16 cellular contexts compared by ENCODE assay signal in the genomic region with DNA sequence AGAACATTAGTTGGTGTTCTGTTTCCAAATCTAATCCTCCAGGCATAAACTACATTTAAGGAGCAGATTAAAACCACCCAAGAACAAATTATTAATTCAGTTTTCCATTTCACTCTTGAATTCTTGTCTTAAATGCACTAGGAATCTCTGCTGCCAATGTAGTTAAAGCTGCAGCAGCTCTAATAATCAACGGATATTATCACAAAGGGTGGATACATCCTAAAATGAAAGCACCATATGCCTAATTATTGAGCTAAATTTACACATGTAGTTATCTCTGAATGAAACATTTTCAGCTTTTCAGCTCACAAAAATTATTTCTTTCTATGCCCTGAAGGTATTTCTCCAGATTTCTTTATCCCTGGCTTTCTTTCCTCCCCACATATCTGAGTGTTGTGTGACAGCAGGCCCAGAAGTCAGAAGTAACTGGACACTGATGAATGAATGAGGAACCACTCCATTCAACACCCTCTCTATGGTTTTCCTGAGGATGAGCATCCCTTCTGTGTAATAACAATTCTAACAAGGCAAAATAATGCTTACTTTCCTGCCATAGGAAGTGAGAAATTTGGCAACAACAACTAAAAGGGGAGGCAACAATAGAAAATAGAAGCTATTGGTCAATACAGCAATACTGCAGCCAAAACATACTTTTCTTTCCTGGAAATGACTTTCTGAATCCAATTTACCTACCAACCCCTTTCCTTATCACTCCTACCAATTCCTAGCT. TPM values are rescaled to one million over a fixed set of nuclear protein-coding genes. Genes with fewer than 3 reads are reported as not detected.
A peak's percentile ranks its signal among the peaks of the same experiment; 100 is the strongest.
DNase-seq lines count a peak whose midpoint lies in the region; ATAC-seq and TF ChIP-seq lines count a peak whose summit lies in the region.
"Had no signal": no experiment of that assay in that cellular context is flagged by ENCODE, and none has a peak within 500 bp of the region (broad histone marks: within the 10 kb centered on the region; RNA-seq: fewer than 3 reads in every experiment).

No MANE protein-coding gene starts in this region.

- no peak for TF ChIP-seq POLR2A in right lobe of liver (IDR thresholded peaks at IDR 0.05)

- no peak overlapping the region for H2AFZ ChIP-seq in ACC112 (ENCODE audit: low read length, unreplicated experiment)

- DNase-seq in MV-4-11 (lab: John Stamatoyannopoulos, UW) (peak; percentile 61), dermis microvascular lymphatic vessel endothelial cell (ENCODE audit: low read depth in 2 of 2) (peak; percentile 81 to 84), right lobe of liver (no peak), NCI-H524 (lab: John Stamatoyannopoulos, UW) (no peak), SJCRH30 (no peak)
- DNase-seq in activated effector memory CD4-positive, alpha-beta T cell treated with anti-CD3 and anti-CD28 coated beads, Interleukin-2, amount 50 U/mL, for 16 hours, result no peak
- DNase-seq: activated CD4-positive, alpha-beta T cell treated with anti-CD3 and anti-CD28 coated beads, Interleukin-2, amount 50 U/mL, for 1 hour; activated naive CD8-positive, alpha-beta T cell treated with anti-CD3 and anti-CD28 coated beads, Interleukin-2, amount 10 ng/mL, durations not matched to agents 7 days and 5 days; activated T-cell treated with anti-CD3 and anti-CD28 coated beads, Interleukin-2, amount 50 U/mL, for 4 hours; NCI-H774; posterior cingulate gyrus; SHP77 treated with DMSO at 0.1 percent for 48 hours; stimulated activated naive CD8-positive, alpha-beta T cell treated with anti-CD3 and anti-CD28 coated beads, Interleukin-15, amount 100 ng/mL, for 72 hours had no signal

- no peak for TF ChIP-seq CTCF in right lobe of liver (IDR thresholded peaks at IDR 0.05)

- H3K27ac ChIP-seq in ACC112 (ENCODE audit: low read depth, low read length) (peak overlapping the region; percentile 26; the same call in 1 of the 2 replicates), right lobe of liver (peak overlapping the region; percentile 2 to 31 (median 3)), SJCRH30 (no peak overlapping the region)

- H3K4me1 ChIP-seq in ACC112 (ENCODE audit: control insufficient read depth, insufficient read depth, low read length, unreplicated experiment) (peaks cover 12% of the 10 kb centered on the region), right lobe of liver (peaks cover 0 to 60% (median 24%) of the 10 kb centered on the region in 4 donors), SJCRH30 (no peaks in the 10 kb centered on the region)

- H3K79me2 ChIP-seq in ACC112 (ENCODE audit: control insufficient read depth, insufficient read depth, low read length, unreplicated experiment), result peaks cover 6% of the 10 kb centered on the region

- H3K4me3 ChIP-seq in ACC112 (ENCODE audit: low read depth, low read length) (peak overlapping the region; percentile 31; the same call in 1 of the 2 replicates), right lobe of liver (no peak overlapping the region), SJCRH30 (no peak overlapping the region)

- H3K9me3 ChIP-seq in right lobe of liver, result no peaks in the 10 kb centered on the region
- H3K9me3 ChIP-seq in SJCRH30 (replicated peaks), result no peaks in the 10 kb centered on the region

- ATAC-seq in right lobe of liver, result peak; percentile 66 to 80 (median 72)
- ATAC-seq in HG02798 (IDR thresholded peaks at IDR 0.05; ENCODE audit: poor library complexity, unreplicated experiment), result no peak
- ATAC-seq: activated T-cell treated with anti-CD3 and anti-CD28 coated beads, Interleukin-2, amount 50 U/mL, for 4 hours; HCT116; stimulated activated naive CD8-positive, alpha-beta T cell treated with anti-CD3 and anti-CD28 coated beads, Interleukin-15, amount 100 ng/mL, for 72 hours had no signal

- H3K27me3 ChIP-seq in ACC112 (ENCODE audit: insufficient read depth, low read length), result no peaks in the 10 kb centered on the region
- no peaks in the 10 kb centered on the region for H3K27me3 ChIP-seq in right lobe of liver
- H3K27me3 ChIP-seq in SJCRH30, result no peaks in the 10 kb centered on the region

- 33% methylated on average over 1 of the region's 1 CpG for WGBS in right lobe of liver (ENCODE audit: insufficient coverage, low coverage, low lambda C conversion rate, missing lambda C conversion rate)

- H3K36me3 ChIP-seq in ACC112 (ENCODE audit: insufficient read depth, low read length) (no peaks in the 10 kb centered on the region), right lobe of liver (no peaks in the 10 kb centered on the region), SJCRH30 (no peaks in the 10 kb centered on the region)

- intact Hi-C loops in right lobe of liver (cut with DNase I), result no loop called here

RNA-seq across cellular contexts. Expression of gene MAN1A1, which starts 14.9 kb away (rescaled TPM):
- 43.6 and 102 TPM in 2 replicates for total RNA-seq in dermis microvascular lymphatic vessel endothelial cell
- total RNA-seq in right lobe of liver, result 100 to 1,000 TPM; 109 to 191 (median 139) TPM
- 15.2 and 15.4 TPM in 2 replicates for total RNA-seq in SJCRH30 (2014; rRNA removed; shearing (Covaris generic))

Comparison
In these comparisons a context has a peak if more than half of its experiments do, and no peak if none do; other contexts are left out.
1. DNase-seq: peak in MV-4-11 (single experiment) and dermis microvascular lymphatic vessel endothelial cell (2 of 2); none in right lobe of liver (0 of 3), NCI-H524 (0 of 2), activated effector memory CD4-positive, alpha-beta T cell treated with anti-CD3 and anti-CD28 coated beads, Interleukin-2, amount 50 U/mL, for 16 hours (single experiment) and SJCRH30 (0 of 2).